Comparison of ENCODE assay signal across 12 cellular contexts in the genomic region with DNA sequence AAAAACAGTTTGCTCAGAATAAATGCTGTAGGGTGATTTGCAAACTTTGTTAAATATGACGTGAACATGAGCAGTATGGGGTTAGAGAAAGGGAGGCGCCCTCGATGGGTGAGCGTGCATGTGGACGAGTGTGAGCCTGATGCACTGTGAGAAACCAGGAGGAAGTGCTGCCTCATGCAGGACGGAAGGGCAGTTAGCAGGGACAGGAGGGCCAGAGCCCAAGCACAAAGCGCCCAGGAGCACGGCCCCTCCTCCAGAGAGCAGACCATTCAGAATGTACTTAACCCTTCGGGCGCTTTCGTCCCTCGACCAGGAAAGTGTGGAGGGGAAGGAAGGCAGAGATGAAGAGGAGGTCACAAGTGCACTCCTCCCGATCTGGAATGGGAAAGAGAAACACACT. TPM values are rescaled to one million over a fixed set of nuclear protein-coding genes. Genes with fewer than 3 reads are reported as not detected.
DNase-seq lines count a peak whose midpoint lies in the region; ATAC-seq and TF ChIP-seq lines count a peak whose summit lies in the region.
"Had no signal": no experiment of that assay in that cellular context is flagged by ENCODE, and none has a peak within 500 bp of the region (broad histone marks: within the 10 kb centered on the region; RNA-seq: fewer than 3 reads in every experiment).

No MANE protein-coding gene starts in this region.

- H3K27ac ChIP-seq in heart right ventricle (peak overlapping the region in 7 of 10 donors; percentile 8 to 77 (median 48)), OCI-LY7 (ENCODE audit: low read depth, low read length, poor library complexity, severe bottlenecking) (no peak overlapping the region)

- no peaks in the 10 kb centered on the region for H3K9me3 Mint-ChIP-seq in natural killer cell treated with Interleukin-12 subunit alpha and Interleukin-12 subunit beta and Interleukin-15 and Interleukin-18, amount 100 ng/mL, for 72 hours

- H3K4me3 ChIP-seq in heart right ventricle, result no peak overlapping the region
- no peak overlapping the region for H3K4me3 ChIP-seq in OCI-LY7 (ENCODE audit: low read depth, low read length, poor library complexity, severe bottlenecking)
- H3K4me3 ChIP-seq in HAP-1, result no peak overlapping the region

- CTCF ChIA-PET in OCI-LY7 (lab: Charles Lee; ENCODE audit: unreplicated experiment), result no interaction called here

- no peaks in the 10 kb centered on the region for H3K9me2 ChIP-seq in OCI-LY7 (ENCODE audit: insufficient read depth, low read length)

- in situ Hi-C loops in HAP-1 (cut with MboI; ENCODE audit: low sequenced_read_pairs), result no loop called here

- no peaks in the 10 kb centered on the region for H3K9me3 ChIP-seq in heart right ventricle
- no peaks in the 10 kb centered on the region for H3K9me3 ChIP-seq in OCI-LY7 (ENCODE audit: low read length)
- no peaks in the 10 kb centered on the region for H3K9me3 ChIP-seq in HAP-1

- no peaks in the 10 kb centered on the region for H3K27me3 ChIP-seq in heart right ventricle
- H3K27me3 ChIP-seq in HAP-1 (ENCODE audit: low read depth), result no peaks in the 10 kb centered on the region

- BruUV-seq in OCI-LY7 (replicated peaks; lab: Mats Ljungman, UMichigan), result no TSS peak

- peak; percentile 4 for DNase-seq in CMK (ENCODE audit: low read depth)
- DNase-seq in amniotic epithelial cell (ENCODE audit: low read depth), result peak; percentile 27
- peak; percentile 30 to 31 for DNase-seq in heart right ventricle
- no peak for DNase-seq in natural killer cell treated with Interleukin-12 subunit alpha and Interleukin-12 subunit beta and Interleukin-15 and Interleukin-18, amount 100 ng/mL, for 72 hours (ENCODE audit: low spot score)
- DNase-seq in OCI-LY7 (ENCODE audit: low spot score), result no peak
- no peak for DNase-seq in GM20000 (ENCODE audit: low spot score)
- no peak for DNase-seq in HAP-1 (ENCODE audit: low spot score in 2 of 2)
- DNase-seq in stimulated activated CD4-positive, alpha-beta T cell treated with anti-CD3 and anti-CD28 coated beads, Interleukin-1b, Interleukin-23, amount 100 ng/mL, for 48 hours, result no peak
- DNase-seq: activated naive CD4-positive, alpha-beta T cell; stimulated activated naive CD4-positive, alpha-beta T cell treated with Interleukin-2 at 50 U/mL for 16 hours; T-helper 17 cell had no signal

- H3K4me2 ChIP-seq in OCI-LY7 (ENCODE audit: low read length), result no peak overlapping the region

- peak in 4 of 9 donors; percentile 9 to 33 (median 26) for TF ChIP-seq CTCF in heart right ventricle (IDR thresholded peaks at IDR 0.05)
- no peak for TF ChIP-seq CTCF in OCI-LY7 (conservative IDR thresholded peaks at IDR 0.05; ENCODE audit: low read length)
- TF ChIP-seq CTCF in GM20000 (IDR thresholded peaks at IDR 0.05; ENCODE audit: extremely low read depth, missing control alignments), result no peak

- H3K36me3 Mint-ChIP-seq in natural killer cell treated with Interleukin-12 subunit alpha and Interleukin-12 subunit beta and Interleukin-15 and Interleukin-18, amount 100 ng/mL, for 72 hours, result peaks cover 20% of the 10 kb centered on the region

- intact Hi-C loops in heart right ventricle (cut with DNase I) (loop anchor here in 1 of 10 donors (10.0 kb wide), 1 partner anchor 50 kb away; the partner anchor contains the start of genes ANKRD13A and GIT2), OCI-LY7 (cut with micrococcal nuclease; ENCODE audit: unreplicated experiment) (loop anchor here (5.0 kb wide), 1 partner anchor 37 kb away; no protein-coding TSS in a partner anchor)

- H3K27ac Mint-ChIP-seq in natural killer cell treated with Interleukin-12 subunit alpha and Interleukin-12 subunit beta and Interleukin-15 and Interleukin-18, amount 100 ng/mL, for 72 hours, result peak overlapping the region; percentile 82 to 85
- H3K27ac Mint-ChIP-seq: T-helper 17 cell had no signal

- peak overlapping the region; percentile 61 for H3K4me3 Mint-ChIP-seq in natural killer cell treated with Interleukin-12 subunit alpha and Interleukin-12 subunit beta and Interleukin-15 and Interleukin-18, amount 100 ng/mL, for 72 hours
- H3K4me3 Mint-ChIP-seq: T-helper 17 cell had no signal

- no peak overlapping the region for H2AFZ ChIP-seq in OCI-LY7 (ENCODE audit: low read length)

- H3K79me2 ChIP-seq in OCI-LY7 (ENCODE audit: insufficient read depth, low read depth, low read length), result no peaks in the 10 kb centered on the region

- H3K27me3 Mint-ChIP-seq in natural killer cell treated with Interleukin-12 subunit alpha and Interleukin-12 subunit beta and Interleukin-15 and Interleukin-18, amount 100 ng/mL, for 72 hours, result no peaks in the 10 kb centered on the region
- H3K27me3 Mint-ChIP-seq: T-helper 17 cell had no signal

- no peaks in the 10 kb centered on the region for H4K20me1 ChIP-seq in OCI-LY7 (ENCODE audit: insufficient read depth, low read length)

- 25 to 32% methylated on average over 13 of the region's 13 CpGs for WGBS in heart right ventricle, 2 donors

- POLR2A ChIA-PET in OCI-LY7 (lab: Charles Lee), result no interaction called here

- H3K4me1 ChIP-seq in heart right ventricle (peaks cover 3 to 62% (median 56%) of the 10 kb centered on the region in 9 donors), OCI-LY7 (ENCODE audit: insufficient read depth, low read length, poor library complexity, severe bottlenecking) (peaks cover 10% of the 10 kb centered on the region), HAP-1 (no peaks in the 10 kb centered on the region)

- ATAC-seq in heart right ventricle, result peak; percentile 52 to 82 (median 72)
- ATAC-seq in natural killer cell treated with Interleukin-12 subunit alpha and Interleukin-12 subunit beta and Interleukin-15 and Interleukin-18, amount 100 ng/mL, for 72 hours, result peak; percentile 77 to 82
- ATAC-seq: HCT116, T-helper 17 cell had no signal

- peaks cover 0 to 95% (median 5%) of the 10 kb centered on the region in 9 donors for H3K36me3 ChIP-seq in heart right ventricle
- H3K36me3 ChIP-seq in OCI-LY7 (ENCODE audit: insufficient read depth, low read length), result peaks cover 95% of the 10 kb centered on the region
- H3K36me3 ChIP-seq in HAP-1 (replicated peaks), result peaks cover 16% of the 10 kb centered on the region

- peaks cover 28 to 32% of the 10 kb centered on the region in 2 donors for H3K4me1 Mint-ChIP-seq in natural killer cell treated with Interleukin-12 subunit alpha and Interleukin-12 subunit beta and Interleukin-15 and Interleukin-18, amount 100 ng/mL, for 72 hours (ENCODE audit: low read depth in 2 of 2)

RNA-seq across cellular contexts. Expression of gene TCHP, which starts 44.9 kb away (rescaled TPM):
- total RNA-seq in heart right ventricle (10 to 100 TPM in 4 of 10 donors, 1 to 10 TPM in 6; 7.0 to 14.1 (median 9.1) TPM), OCI-LY7 (2022) (28.2 and 29.8 TPM in 2 replicates)
- polyA plus RNA-seq in heart right ventricle, result 10 to 100 TPM in 1 of 2 donors, 1 to 10 TPM in 1; 7.3 to 13.2 TPM
- total RNA-seq in natural killer cell treated with Interleukin-12 subunit alpha and Interleukin-12 subunit beta and Interleukin-15 and Interleukin-18, amount 100 ng/mL, for 72 hours, result 10 to 100 TPM; 20.5 to 31.1 TPM
- 13.3 and 15.0 TPM in 2 replicates for total RNA-seq in OCI-LY7 (2014; rRNA removed; shearing (Covaris generic))

RNA-seq across cellular contexts. Expression of gene GIT2, which starts 51.2 kb away (rescaled TPM):
- total RNA-seq in heart right ventricle (10 to 100 TPM; 31.7 to 44.9 (median 40.1) TPM), OCI-LY7 (2022) (123 and 124 TPM in 2 replicates)
- 10 to 100 TPM; 17.8 to 21.5 TPM for polyA plus RNA-seq in heart right ventricle
- total RNA-seq in natural killer cell treated with Interleukin-12 subunit alpha and Interleukin-12 subunit beta and Interleukin-15 and Interleukin-18, amount 100 ng/mL, for 72 hours, result 10 to 100 TPM; 87.5 to 94.2 TPM
- total RNA-seq in OCI-LY7 (2014; rRNA removed; shearing (Covaris generic)), result 57.1 and 60.6 TPM in 2 replicates

RNA-seq across cellular contexts. Expression of gene ANKRD13A, which starts 54.3 kb away (rescaled TPM):
- total RNA-seq in heart right ventricle, result 10 to 100 TPM; 15.3 to 29.0 (median 18.6) TPM
- polyA plus RNA-seq in heart right ventricle, result 10 to 100 TPM; 14.0 to 25.7 TPM
- total RNA-seq in natural killer cell treated with Interleukin-12 subunit alpha and Interleukin-12 subunit beta and Interleukin-15 and Interleukin-18, amount 100 ng/mL, for 72 hours, result 10 to 100 TPM; 65.0 to 81.8 TPM
- 135 and 140 TPM in 2 replicates for total RNA-seq in OCI-LY7 (2014; rRNA removed; shearing (Covaris generic))
- total RNA-seq in OCI-LY7 (2022), result 208 and 216 TPM in 2 replicates

Comparison
In these comparisons a context has a peak if more than half of its experiments do, and no peak if none do; other contexts are left out.
1. DNase-seq: peak in CMK (single experiment), amniotic epithelial cell (single experiment) and heart right ventricle (2 of 2); none in natural killer cell treated with Interleukin-12 subunit alpha and Interleukin-12 subunit beta and Interleukin-15 and Interleukin-18, amount 100 ng/mL, for 72 hours (single experiment), OCI-LY7 (single experiment), GM20000 (single experiment), HAP-1 (0 of 2) and stimulated activated CD4-positive, alpha-beta T cell treated with anti-CD3 and anti-CD28 coated beads, Interleukin-1b, Interleukin-23, amount 100 ng/mL, for 48 hours (single experiment).